In the genomic region with DNA sequence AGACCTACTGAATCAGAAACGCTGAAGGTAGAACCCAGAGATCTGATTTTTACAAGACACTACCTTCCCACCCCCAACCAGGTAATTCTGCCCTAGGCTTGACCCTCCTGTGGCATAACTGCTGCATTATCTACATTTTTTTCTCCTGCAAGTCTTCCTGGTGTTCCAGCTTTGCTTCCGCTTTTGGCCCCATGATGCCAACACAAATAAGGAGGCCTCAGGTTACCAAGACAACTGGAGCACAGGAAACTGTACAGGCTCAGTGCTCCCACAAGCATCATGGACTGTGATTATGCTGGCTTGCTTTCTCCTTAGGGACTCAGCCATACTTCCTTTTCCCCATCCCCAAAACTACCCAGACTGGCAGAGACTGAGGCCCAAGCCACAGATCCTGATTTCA, we compare ENCODE assay signal across 1 cellular context.
TF ChIP-seq lines count a peak whose summit lies in the region.

No MANE protein-coding gene starts in this region.

TF ChIP-seq in HepG2, 621 proteins besides CTCF, POLR2A, EP300 and RAD21:
- TF ChIP-seq, protein P1, sequence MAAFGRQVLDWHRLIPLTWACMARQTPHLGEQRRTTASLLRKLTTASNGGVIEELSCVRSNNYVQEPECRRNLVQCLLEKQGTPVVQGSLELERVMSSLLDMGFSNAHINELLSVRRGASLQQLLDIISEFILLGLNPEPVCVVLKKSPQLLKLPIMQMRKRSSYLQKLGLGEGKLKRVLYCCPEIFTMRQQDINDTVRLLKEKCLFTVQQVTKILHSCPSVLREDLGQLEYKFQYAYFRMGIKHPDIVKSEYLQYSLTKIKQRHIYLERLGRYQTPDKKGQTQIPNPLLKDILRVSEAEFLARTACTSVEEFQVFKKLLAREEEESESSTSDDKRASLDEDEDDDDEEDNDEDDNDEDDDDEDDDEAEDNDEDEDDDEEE (CRISPR knock-in tag; IDR thresholded peaks at IDR 0.05) = no peak
- 0 out of 2 replicates have a peak, but pooled peaks have one; percentile 22 for TF ChIP-seq ZNF263 (CRISPR knock-in tag; IDR thresholded peaks at IDR 0.05)
- TF ChIP-seq ZNF660 (CRISPR knock-in tag; IDR thresholded peaks at IDR 0.05; ENCODE audit: borderline replicate concordance, low read depth) = no peak
- TF ChIP-seq ZFP41 (CRISPR knock-in tag; IDR thresholded peaks at IDR 0.05; ENCODE audit: borderline replicate concordance) = no peak
- TF ChIP-seq ZNF780A (CRISPR knock-in tag; IDR thresholded peaks at IDR 0.05) = no peak
- TF ChIP-seq ZNF564 (CRISPR knock-in tag; IDR thresholded peaks at IDR 0.05) = no peak
- TF ChIP-seq ZNF777 (CRISPR knock-in tag; IDR thresholded peaks at IDR 0.05) = no peak
